21 cellular contexts compared by ENCODE assay signal in the genomic region with DNA sequence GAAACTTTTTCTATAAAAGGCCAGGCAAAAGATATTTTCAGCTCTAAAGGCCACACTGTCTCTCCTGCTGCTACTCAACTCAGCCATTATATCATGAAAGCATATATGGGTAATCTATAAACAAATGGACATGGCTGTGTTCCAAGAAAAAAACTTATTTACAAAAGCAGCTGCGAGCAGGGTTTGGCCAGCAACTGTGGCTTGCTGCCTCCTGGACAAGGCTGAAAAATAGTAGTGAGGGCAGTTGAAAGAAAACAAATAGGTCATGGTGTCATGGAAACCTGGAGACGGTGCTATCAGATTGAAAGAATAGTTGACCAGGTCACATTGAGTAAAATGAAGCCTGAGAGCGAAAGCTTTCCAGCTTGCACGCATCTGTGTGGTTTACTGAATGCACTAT.
A peak's percentile ranks its signal among the peaks of the same experiment; 100 is the strongest.
DNase-seq lines count a peak whose midpoint lies in the region; ATAC-seq and TF ChIP-seq lines count a peak whose summit lies in the region.
"Had no signal": no experiment of that assay in that cellular context is flagged by ENCODE, and none has a peak within 500 bp of the region (broad histone marks: within the 10 kb centered on the region; RNA-seq: fewer than 3 reads in every experiment).

No MANE protein-coding gene starts in this region.

- ATAC-seq in stimulated activated naive CD8-positive, alpha-beta T cell treated with anti-CD3 and anti-CD28 coated beads, Interleukin-15, Interleukin-2, amounts not matched to agents 100 U/mL and 50 U/mL, for 24 hours, result no peak
- ATAC-seq: activated CD8-positive, alpha-beta memory T cell treated with anti-CD3 and anti-CD28 coated beads, Interleukin-2, amount 10 ng/mL, durations not matched to agents 7 days and 5 days; natural killer cell treated with Interleukin-12 subunit alpha and Interleukin-12 subunit beta and Interleukin-15 and Interleukin-18, amount 100 ng/mL, for 72 hours; psoas muscle had no signal

- H3K9me3 ChIP-seq in fibroblast of lung (ENCODE audit: control insufficient read depth, insufficient read depth, low read depth, low read length), result no peaks in the 10 kb centered on the region
- H3K9me3 ChIP-seq: BE2C, esophagus squamous epithelium, psoas muscle, testis had no signal

- H3K27me3 ChIP-seq in fibroblast of lung (ENCODE audit: control insufficient read depth, insufficient read depth, low read length), result no peaks in the 10 kb centered on the region
- H3K27me3 ChIP-seq: esophagus squamous epithelium, testis had no signal

- no peaks in the 10 kb centered on the region for H3K4me1 ChIP-seq in fibroblast of lung (ENCODE audit: control insufficient read depth, extremely low read depth, insufficient read depth, low read length)
- H3K4me1 ChIP-seq: BE2C, esophagus squamous epithelium, psoas muscle, testis had no signal

- peak overlapping the region; percentile 44 for H3K4me2 ChIP-seq in fibroblast of lung (ENCODE audit: extremely low read depth, insufficient read depth, low read length)
- H3K4me2 ChIP-seq: smooth muscle cell had no signal

- TF ChIP-seq CTCF in fibroblast of lung (conservative IDR thresholded peaks at IDR 0.05 in 1 of 2, IDR thresholded peaks at IDR 0.05 in 1 of 2; ENCODE audit: low read depth in 1 of 2, low read length in 2 of 2), result no peak

- no peak overlapping the region for H3K9ac ChIP-seq in fibroblast of lung (ENCODE audit: insufficient read depth, low read length)

- DNase-seq in DMS53 (lab: John Stamatoyannopoulos, UW) (peak; percentile 39), DMS53 treated with DMSO at 0.1 percent for 48 hours (lab: John Stamatoyannopoulos, UW; ENCODE audit: unreplicated experiment) (no peak), NCI-H345 (lab: John Stamatoyannopoulos, UW) (peak; percentile 42), fibroblast of lung (ENCODE audit: low read depth in 2 of 2) (peak in 1 of 2 donors; percentile 70), renal cortical epithelial cell (ENCODE audit: low read depth) (peak; percentile 44), NK-92 (lab: John Stamatoyannopoulos, UW; ENCODE audit: unreplicated experiment) (no peak)
- no peak for DNase-seq in stimulated activated naive CD8-positive, alpha-beta T cell treated with anti-CD3 and anti-CD28 coated beads, Interleukin-15, Interleukin-2, amounts not matched to agents 100 U/mL and 50 U/mL, for 24 hours
- DNase-seq in stimulated activated CD4-positive, alpha-beta T cell treated with anti-CD3 and anti-CD28 coated beads, Interleukin-2, amount 100 ng/mL, for 24 hours, result no peak
- DNase-seq: 8988T; activated CD8-positive, alpha-beta memory T cell treated with anti-CD3 and anti-CD28 coated beads, Interleukin-2, amount 10 ng/mL, durations not matched to agents 7 days and 5 days; activated gamma-delta T cell; BE2C; effector CD8-positive, alpha-beta T cell; esophagus squamous epithelium; immature natural killer cell; KG1; NCI-H1436; psoas muscle; testis had no signal

- H2AFZ ChIP-seq in fibroblast of lung (ENCODE audit: low read length), result no peak overlapping the region

- no peaks in the 10 kb centered on the region for H4K20me1 ChIP-seq in fibroblast of lung (ENCODE audit: control insufficient read depth, extremely low read depth, insufficient read depth, low read length)

- H3K27ac ChIP-seq in fibroblast of lung (ENCODE audit: insufficient read depth, low read length), result no peak overlapping the region
- H3K27ac ChIP-seq: esophagus squamous epithelium, psoas muscle had no signal

- H3K79me2 ChIP-seq in fibroblast of lung (ENCODE audit: control insufficient read depth, insufficient read depth, low read length), result no peaks in the 10 kb centered on the region

- H3K4me3 ChIP-seq in fibroblast of lung (replicated peaks in 1 of 4; ENCODE audit: control extremely low read depth in 1 of 4, insufficient read depth in 1 of 4, low read depth in 3 of 4, low read length in 4 of 4), result no peak overlapping the region
- H3K4me3 ChIP-seq: esophagus squamous epithelium, psoas muscle, smooth muscle cell, testis had no signal

- H3K36me3 ChIP-seq in fibroblast of lung (ENCODE audit: control insufficient read depth, insufficient read depth, low read length), result no peaks in the 10 kb centered on the region
- H3K36me3 ChIP-seq: BE2C, esophagus squamous epithelium had no signal

Comparison
In these comparisons a context has a peak if more than half of its experiments do, and no peak if none do; other contexts are left out.
1. DNase-seq: peak in DMS53 (single experiment), NCI-H345 (single experiment) and renal cortical epithelial cell (single experiment); none in DMS53 treated with DMSO at 0.1 percent for 48 hours (single experiment), stimulated activated naive CD8-positive, alpha-beta T cell treated with anti-CD3 and anti-CD28 coated beads, Interleukin-15, Interleukin-2, amounts not matched to agents 100 U/mL and 50 U/mL, for 24 hours (single experiment), stimulated activated CD4-positive, alpha-beta T cell treated with anti-CD3 and anti-CD28 coated beads, Interleukin-2, amount 100 ng/mL, for 24 hours (0 of 2) and NK-92 (single experiment).